In the genomic region with DNA sequence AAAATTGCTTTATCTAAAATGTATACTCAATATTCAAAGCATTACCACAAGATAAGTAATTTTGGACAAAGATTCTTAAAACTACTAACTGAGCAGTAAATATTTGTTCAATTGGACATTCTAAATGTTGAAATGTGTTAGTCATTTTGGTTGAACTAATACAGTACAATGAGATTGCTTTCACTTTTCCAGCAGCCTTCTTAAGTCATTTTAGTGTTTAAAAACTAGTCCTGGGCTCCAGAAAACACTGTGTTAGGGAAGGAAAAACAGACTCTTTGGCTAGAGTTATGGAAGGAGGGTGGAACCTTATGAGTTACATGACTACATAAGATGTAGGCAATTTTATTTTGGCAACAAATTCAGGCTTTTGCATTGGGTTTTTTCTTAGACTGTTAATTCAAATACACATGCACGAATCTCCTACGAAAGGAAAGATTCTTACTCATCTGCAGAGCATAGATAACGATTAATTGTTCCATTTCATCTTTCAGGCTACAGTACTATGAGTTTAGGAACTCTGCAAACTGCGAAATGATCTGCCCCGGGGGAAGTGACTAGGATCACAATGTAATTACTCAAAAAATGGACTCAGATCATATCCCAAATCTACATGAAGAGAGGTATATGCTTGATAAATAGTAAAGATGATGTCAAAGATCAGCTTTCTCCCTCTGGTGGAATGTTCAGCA, we compare ENCODE assay signal across 17 cellular contexts.
A peak's percentile ranks its signal among the peaks of the same experiment; 100 is the strongest.
DNase-seq lines count a peak whose midpoint lies in the region; ATAC-seq and TF ChIP-seq lines count a peak whose summit lies in the region.
"Had no signal": no experiment of that assay in that cellular context is flagged by ENCODE, and none has a peak within 500 bp of the region (broad histone marks: within the 10 kb centered on the region; RNA-seq: fewer than 3 reads in every experiment).

No MANE protein-coding gene starts in this region.

- intact Hi-C loops in Right ventricle myocardium superior (cut with DNase I) (no loop called here), cardiac septum (cut with DNase I) (no loop called here), left lung (cut with DNase I) (no loop called here), aorta (cut with DNase I) (no loop called here)

- DNase-seq in Right ventricle myocardium superior (no peak), cardiac septum (ENCODE audit: low spot score) (no peak), dedifferentiated amniotic fluid mesenchymal stem cell (ENCODE audit: extremely low spot score) (peak; percentile 30), left lung (no peak), aorta (no peak), NCI-H187 treated with DMSO at 0.1 percent for 48 hours (lab: John Stamatoyannopoulos, UW) (no peak)
- DNase-seq: activated CD8-positive, alpha-beta T cell treated with anti-CD3 and anti-CD28 coated beads for 36 hours; activated effector memory CD4-positive, alpha-beta T cell treated with anti-CD3 and anti-CD28 coated beads, Interleukin-2, amount 50 U/mL, for 16 hours; cortex of kidney; DMS153; left cardiac atrium; NCI-H524; RPMI8226; T-helper 9 cell had no signal

- H3K4me3 ChIP-seq in left lung (no peak overlapping the region), aorta (ENCODE audit: low read length in 2 of 2) (peak overlapping the region in 1 of 2 donors; percentile 59)
- H3K4me3 ChIP-seq: A549 had no signal

- ATAC-seq in Right ventricle myocardium superior (ENCODE audit: poor library complexity) (peak; percentile 31), left lung (peak; percentile 57), aorta (ENCODE audit: low FRiP score) (peak; percentile 65), HG03354 (IDR thresholded peaks at IDR 0.05; ENCODE audit: poor library complexity, severe bottlenecking, unreplicated experiment) (no peak), GM18868 (IDR thresholded peaks at IDR 0.05; ENCODE audit: unreplicated experiment) (no peak)
- ATAC-seq: A549; activated CD8-positive, alpha-beta T cell treated with anti-CD3 and anti-CD28 coated beads for 36 hours had no signal

- H3K36me3 ChIP-seq in left lung (no peaks in the 10 kb centered on the region), aorta (ENCODE audit: control insufficient read depth in 1 of 2, insufficient read depth in 2 of 2, low read length in 1 of 2) (no peaks in the 10 kb centered on the region)

- H3K27me3 ChIP-seq in left lung = no peaks in the 10 kb centered on the region
- H3K27me3 ChIP-seq in aorta (ENCODE audit: control insufficient read depth in 1 of 2, insufficient read depth in 2 of 2, low read length in 1 of 2) = no peaks in the 10 kb centered on the region

- WGBS in aorta, 2 donors = 39 to 42% methylated on average over 5 of the region's 5 CpGs

- no peaks in the 10 kb centered on the region for H3K4me1 ChIP-seq in left lung
- peaks cover 0 to 7% of the 10 kb centered on the region in 2 donors for H3K4me1 ChIP-seq in aorta (ENCODE audit: control insufficient read depth in 1 of 2, insufficient read depth in 2 of 2, low read length in 2 of 2)

- H3K27ac ChIP-seq in left lung = peak overlapping the region in 1 of 2 donors; percentile 57
- no peak overlapping the region for H3K27ac ChIP-seq in aorta (ENCODE audit: low read depth in 1 of 2, low read length in 2 of 2)
- H3K27ac ChIP-seq: A549 had no signal

- TF ChIP-seq CTCF in left lung (IDR thresholded peaks at IDR 0.05) = no peak

- H3K9me3 ChIP-seq in left lung = no peaks in the 10 kb centered on the region
- H3K9me3 ChIP-seq in aorta (ENCODE audit: control insufficient read depth, low read length) = no peaks in the 10 kb centered on the region
- H3K9me3 ChIP-seq: A549 had no signal

Comparison
In these comparisons a context has a peak if more than half of its experiments do, and no peak if none do; other contexts are left out.
1. ATAC-seq: peak in Right ventricle myocardium superior (single experiment), left lung (single experiment) and aorta (single experiment); none in HG03354 (single experiment) and GM18868 (single experiment).